ENCODE assay signal across 1 cellular context in genomic region chr1:228736844-228737415, GRCh38.
TF ChIP-seq lines count a peak whose summit lies in the region.

No MANE protein-coding gene starts in this region.

TF ChIP-seq in IMR-90, 13 proteins besides CTCF, POLR2A, EP300 and RAD21 (continued from another document):
- TF ChIP-seq ELK1 (IDR thresholded peaks at IDR 0.05; ENCODE audit: borderline replicate concordance, low read depth, low read length), result no peak
- TF ChIP-seq CHD1 (IDR thresholded peaks at IDR 0.05; ENCODE audit: low read depth, low read length), result no peak
- TF ChIP-seq MAFK (IDR thresholded peaks at IDR 0.05; ENCODE audit: low read depth, low read length), result no peak
